Comparison of ENCODE assay signal across 1 cellular context in genomic region chr10:60236869-60237524, GRCh38.
TF ChIP-seq lines count a peak whose summit lies in the region.

No MANE protein-coding gene starts in this region.

TF ChIP-seq in GM12878, 131 proteins besides CTCF, POLR2A, EP300 and RAD21 (continued from another document and continues in another):
- TF ChIP-seq, protein P1, sequence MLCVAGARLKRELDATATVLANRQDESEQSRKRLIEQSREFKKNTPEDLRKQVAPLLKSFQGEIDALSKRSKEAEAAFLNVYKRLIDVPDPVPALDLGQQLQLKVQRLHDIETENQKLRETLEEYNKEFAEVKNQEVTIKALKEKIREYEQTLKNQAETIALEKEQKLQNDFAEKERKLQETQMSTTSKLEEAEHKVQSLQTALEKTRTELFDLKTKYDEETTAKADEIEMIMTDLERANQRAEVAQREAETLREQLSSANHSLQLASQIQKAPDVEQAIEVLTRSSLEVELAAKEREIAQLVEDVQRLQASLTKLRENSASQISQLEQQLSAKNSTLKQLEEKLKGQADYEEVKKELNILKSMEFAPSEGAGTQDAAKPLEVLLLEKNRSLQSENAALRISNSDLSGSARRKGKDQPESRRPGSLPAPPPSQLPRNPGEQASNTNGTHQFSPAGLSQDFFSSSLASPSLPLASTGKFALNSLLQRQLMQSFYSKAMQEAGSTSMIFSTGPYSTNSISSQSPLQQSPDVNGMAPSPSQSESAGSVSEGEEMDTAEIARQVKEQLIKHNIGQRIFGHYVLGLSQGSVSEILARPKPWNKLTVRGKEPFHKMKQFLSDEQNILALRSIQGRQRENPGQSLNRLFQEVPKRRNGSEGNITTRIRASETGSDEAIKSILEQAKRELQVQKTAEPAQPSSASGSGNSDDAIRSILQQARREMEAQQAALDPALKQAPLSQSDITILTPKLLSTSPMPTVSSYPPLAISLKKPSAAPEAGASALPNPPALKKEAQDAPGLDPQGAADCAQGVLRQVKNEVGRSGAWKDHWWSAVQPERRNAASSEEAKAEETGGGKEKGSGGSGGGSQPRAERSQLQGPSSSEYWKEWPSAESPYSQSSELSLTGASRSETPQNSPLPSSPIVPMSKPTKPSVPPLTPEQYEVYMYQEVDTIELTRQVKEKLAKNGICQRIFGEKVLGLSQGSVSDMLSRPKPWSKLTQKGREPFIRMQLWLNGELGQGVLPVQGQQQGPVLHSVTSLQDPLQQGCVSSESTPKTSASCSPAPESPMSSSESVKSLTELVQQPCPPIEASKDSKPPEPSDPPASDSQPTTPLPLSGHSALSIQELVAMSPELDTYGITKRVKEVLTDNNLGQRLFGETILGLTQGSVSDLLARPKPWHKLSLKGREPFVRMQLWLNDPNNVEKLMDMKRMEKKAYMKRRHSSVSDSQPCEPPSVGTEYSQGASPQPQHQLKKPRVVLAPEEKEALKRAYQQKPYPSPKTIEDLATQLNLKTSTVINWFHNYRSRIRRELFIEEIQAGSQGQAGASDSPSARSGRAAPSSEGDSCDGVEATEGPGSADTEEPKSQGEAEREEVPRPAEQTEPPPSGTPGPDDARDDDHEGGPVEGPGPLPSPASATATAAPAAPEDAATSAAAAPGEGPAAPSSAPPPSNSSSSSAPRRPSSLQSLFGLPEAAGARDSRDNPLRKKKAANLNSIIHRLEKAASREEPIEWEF (IDR thresholded peaks at IDR 0.05; ENCODE audit: insufficient replicate concordance, low read depth, low read length), result no peak
- TF ChIP-seq SP1 (IDR thresholded peaks at IDR 0.05; ENCODE audit: low read depth, low read length) (no peak), ZNF217 (IDR thresholded peaks at IDR 0.05) (peak; percentile 87), SUPT20H (IDR thresholded peaks at IDR 0.05; ENCODE audit: borderline replicate concordance, control insufficient read depth, low read depth, low read length) (no peak), SMARCA5 (IDR thresholded peaks at IDR 0.05) (peak; percentile 2; the same call in 1 of the 2 replicates), JUND (IDR thresholded peaks at IDR 0.05; ENCODE audit: low read depth, low read length) (no peak), USF2 (IDR thresholded peaks at IDR 0.05; ENCODE audit: borderline replicate concordance, low read depth, low read length) (no peak), PAX8 (IDR thresholded peaks at IDR 0.05) (no peak), MEF2A (IDR thresholded peaks at IDR 0.05; ENCODE audit: insufficient read depth, low read depth, low read length) (peak; percentile 86), HDAC6 (IDR thresholded peaks at IDR 0.05; ENCODE audit: unreplicated experiment) (no peak), RAD51 (IDR thresholded peaks at IDR 0.05) (peak; percentile 88), RUNX3 (IDR thresholded peaks at IDR 0.05; ENCODE audit: low read length) (peak; percentile 99), EED (IDR thresholded peaks at IDR 0.05; ENCODE audit: low read depth) (peak; percentile 93), POU2F2 (IDR thresholded peaks at IDR 0.05; ENCODE audit: borderline replicate concordance, low read depth, low read length) (peak; percentile 82; the same call in 2 of the 3 replicates), POLR2AphosphoS2 (IDR thresholded peaks at IDR 0.05; ENCODE audit: low read depth, low read length) (no peak), DPF2 (IDR thresholded peaks at IDR 0.05) (peak; percentile 100), NFYA (IDR thresholded peaks at IDR 0.05; ENCODE audit: borderline replicate concordance, low read depth, low read length) (no peak), NFIC (IDR thresholded peaks at IDR 0.05; ENCODE audit: low read depth, low read length) (peak; percentile 91), BHLHE40 (IDR thresholded peaks at IDR 0.05; ENCODE audit: borderline replicate concordance in 1 of 2, low read depth in 2 of 2, low read length in 1 of 2) (peak; percentile 90 to 92), HDGF (IDR thresholded peaks at IDR 0.05) (no peak), STAT3 (IDR thresholded peaks at IDR 0.05; ENCODE audit: low read depth, low read length) (peak; percentile 90; the same call in 1 of the 2 replicates), USF1 (IDR thresholded peaks at IDR 0.05; ENCODE audit: borderline replicate concordance, extremely low read length, insufficient read depth, low read depth, low read length) (no peak), TCF12 (IDR thresholded peaks at IDR 0.05; ENCODE audit: low read depth, low read length) (peak; percentile 98), BMI1 (IDR thresholded peaks at IDR 0.05; ENCODE audit: borderline replicate concordance) (peak; percentile 89), ZSCAN29 (IDR thresholded peaks at IDR 0.05) (peak; percentile 69; the same call in 1 of the 2 replicates), ASH2L (IDR thresholded peaks at IDR 0.05; ENCODE audit: borderline replicate concordance, low read depth) (no peak), POLR2AphosphoS5 (IDR thresholded peaks at IDR 0.05; ENCODE audit: low read length) (no peak), TCF7 (IDR thresholded peaks at IDR 0.05; ENCODE audit: borderline replicate concordance) (peak; percentile 36; the same call in 1 of the 2 replicates), CHD4 (IDR thresholded peaks at IDR 0.05) (no peak), SMAD1 (IDR thresholded peaks at IDR 0.05; ENCODE audit: low read depth, partially characterized antibody) (no peak), BCL11A (IDR thresholded peaks at IDR 0.05; ENCODE audit: low read depth, low read length) (peak; percentile 96), NFXL1 (IDR thresholded peaks at IDR 0.05; ENCODE audit: borderline replicate concordance) (no peak), SREBF2 (IDR thresholded peaks at IDR 0.05; ENCODE audit: low read length) (no peak), CBX3 (IDR thresholded peaks at IDR 0.05; ENCODE audit: borderline replicate concordance, low read depth) (no peak), MXI1 (IDR thresholded peaks at IDR 0.05; ENCODE audit: low read depth, low read length) (peak; percentile 64), SRF (IDR thresholded peaks at IDR 0.05; ENCODE audit: low read depth in 2 of 2, low read length in 2 of 2) (0 out of 4 replicates have a peak, but pooled peaks of 1 of the 2 experiments have one; percentile 60), ZBTB4 (CRISPR knock-in tag; IDR thresholded peaks at IDR 0.05) (no peak), IRF3 (IDR thresholded peaks at IDR 0.05) (no peak)
- TF ChIP-seq, protein P2, sequence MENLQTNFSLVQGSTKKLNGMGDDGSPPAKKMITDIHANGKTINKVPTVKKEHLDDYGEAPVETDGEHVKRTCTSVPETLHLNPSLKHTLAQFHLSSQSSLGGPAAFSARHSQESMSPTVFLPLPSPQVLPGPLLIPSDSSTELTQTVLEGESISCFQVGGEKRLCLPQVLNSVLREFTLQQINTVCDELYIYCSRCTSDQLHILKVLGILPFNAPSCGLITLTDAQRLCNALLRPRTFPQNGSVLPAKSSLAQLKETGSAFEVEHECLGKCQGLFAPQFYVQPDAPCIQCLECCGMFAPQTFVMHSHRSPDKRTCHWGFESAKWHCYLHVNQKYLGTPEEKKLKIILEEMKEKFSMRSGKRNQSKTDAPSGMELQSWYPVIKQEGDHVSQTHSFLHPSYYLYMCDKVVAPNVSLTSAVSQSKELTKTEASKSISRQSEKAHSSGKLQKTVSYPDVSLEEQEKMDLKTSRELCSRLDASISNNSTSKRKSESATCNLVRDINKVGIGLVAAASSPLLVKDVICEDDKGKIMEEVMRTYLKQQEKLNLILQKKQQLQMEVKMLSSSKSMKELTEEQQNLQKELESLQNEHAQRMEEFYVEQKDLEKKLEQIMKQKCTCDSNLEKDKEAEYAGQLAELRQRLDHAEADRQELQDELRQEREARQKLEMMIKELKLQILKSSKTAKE (IDR thresholded peaks at IDR 0.05; ENCODE audit: low read depth, poor library complexity, severe bottlenecking), result peak; percentile 93
- TF ChIP-seq, protein P3, sequence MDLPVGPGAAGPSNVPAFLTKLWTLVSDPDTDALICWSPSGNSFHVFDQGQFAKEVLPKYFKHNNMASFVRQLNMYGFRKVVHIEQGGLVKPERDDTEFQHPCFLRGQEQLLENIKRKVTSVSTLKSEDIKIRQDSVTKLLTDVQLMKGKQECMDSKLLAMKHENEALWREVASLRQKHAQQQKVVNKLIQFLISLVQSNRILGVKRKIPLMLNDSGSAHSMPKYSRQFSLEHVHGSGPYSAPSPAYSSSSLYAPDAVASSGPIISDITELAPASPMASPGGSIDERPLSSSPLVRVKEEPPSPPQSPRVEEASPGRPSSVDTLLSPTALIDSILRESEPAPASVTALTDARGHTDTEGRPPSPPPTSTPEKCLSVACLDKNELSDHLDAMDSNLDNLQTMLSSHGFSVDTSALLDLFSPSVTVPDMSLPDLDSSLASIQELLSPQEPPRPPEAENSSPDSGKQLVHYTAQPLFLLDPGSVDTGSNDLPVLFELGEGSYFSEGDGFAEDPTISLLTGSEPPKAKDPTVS (IDR thresholded peaks at IDR 0.05; ENCODE audit: low read depth, low read length), result no peak
- TF ChIP-seq, protein P4, sequence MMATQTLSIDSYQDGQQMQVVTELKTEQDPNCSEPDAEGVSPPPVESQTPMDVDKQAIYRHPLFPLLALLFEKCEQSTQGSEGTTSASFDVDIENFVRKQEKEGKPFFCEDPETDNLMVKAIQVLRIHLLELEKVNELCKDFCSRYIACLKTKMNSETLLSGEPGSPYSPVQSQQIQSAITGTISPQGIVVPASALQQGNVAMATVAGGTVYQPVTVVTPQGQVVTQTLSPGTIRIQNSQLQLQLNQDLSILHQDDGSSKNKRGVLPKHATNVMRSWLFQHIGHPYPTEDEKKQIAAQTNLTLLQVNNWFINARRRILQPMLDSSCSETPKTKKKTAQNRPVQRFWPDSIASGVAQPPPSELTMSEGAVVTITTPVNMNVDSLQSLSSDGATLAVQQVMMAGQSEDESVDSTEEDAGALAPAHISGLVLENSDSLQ (IDR thresholded peaks at IDR 0.05), result peak; percentile 94
- TF ChIP-seq, protein P5, sequence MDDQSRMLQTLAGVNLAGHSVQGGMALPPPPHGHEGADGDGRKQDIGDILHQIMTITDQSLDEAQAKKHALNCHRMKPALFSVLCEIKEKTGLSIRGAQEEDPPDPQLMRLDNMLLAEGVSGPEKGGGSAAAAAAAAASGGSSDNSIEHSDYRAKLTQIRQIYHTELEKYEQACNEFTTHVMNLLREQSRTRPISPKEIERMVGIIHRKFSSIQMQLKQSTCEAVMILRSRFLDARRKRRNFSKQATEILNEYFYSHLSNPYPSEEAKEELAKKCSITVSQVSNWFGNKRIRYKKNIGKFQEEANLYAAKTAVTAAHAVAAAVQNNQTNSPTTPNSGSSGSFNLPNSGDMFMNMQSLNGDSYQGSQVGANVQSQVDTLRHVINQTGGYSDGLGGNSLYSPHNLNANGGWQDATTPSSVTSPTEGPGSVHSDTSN (IDR thresholded peaks at IDR 0.05; ENCODE audit: insufficient replicate concordance, low read depth, low read length), result peak; percentile 70
- TF ChIP-seq, protein P6, sequence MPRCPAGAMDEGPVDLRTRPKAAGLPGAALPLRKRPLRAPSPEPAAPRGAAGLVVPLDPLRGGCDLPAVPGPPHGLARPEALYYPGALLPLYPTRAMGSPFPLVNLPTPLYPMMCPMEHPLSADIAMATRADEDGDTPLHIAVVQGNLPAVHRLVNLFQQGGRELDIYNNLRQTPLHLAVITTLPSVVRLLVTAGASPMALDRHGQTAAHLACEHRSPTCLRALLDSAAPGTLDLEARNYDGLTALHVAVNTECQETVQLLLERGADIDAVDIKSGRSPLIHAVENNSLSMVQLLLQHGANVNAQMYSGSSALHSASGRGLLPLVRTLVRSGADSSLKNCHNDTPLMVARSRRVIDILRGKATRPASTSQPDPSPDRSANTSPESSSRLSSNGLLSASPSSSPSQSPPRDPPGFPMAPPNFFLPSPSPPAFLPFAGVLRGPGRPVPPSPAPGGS (IDR thresholded peaks at IDR 0.05; ENCODE audit: borderline replicate concordance, insufficient read depth, low read depth, low read length, poor library complexity, severe bottlenecking), result peak; percentile 56
